In genomic region chr5:108661030-108661429, GRCh38 we compare ENCODE assay signal across 18 cellular contexts.
DNase-seq lines count a peak whose midpoint lies in the region; ATAC-seq lines count a peak whose summit lies in the region.
"Had no signal": no experiment of that assay in that cellular context is flagged by ENCODE, and none has a peak within 500 bp of the region (broad histone marks: within the 10 kb centered on the region; RNA-seq: fewer than 3 reads in every experiment).

No MANE protein-coding gene starts in this region.

- H3K4me1 ChIP-seq in mesodermal cell (ENCODE audit: control insufficient read depth, insufficient read depth, low read length, poor library complexity, severe bottlenecking): no peaks in the 10 kb centered on the region
- H3K4me1 ChIP-seq: BE2C, SJSA1 had no signal

- H3K4me3 ChIP-seq in mesodermal cell (ENCODE audit: extremely low read depth, insufficient read depth, low read length, poor library complexity, severe bottlenecking): no peak overlapping the region
- H3K4me3 ChIP-seq: GM23338, SJSA1 had no signal

- ATAC-seq in HG03439 (IDR thresholded peaks at IDR 0.05; ENCODE audit: unreplicated experiment) (no peak), HG03135 (IDR thresholded peaks at IDR 0.05; ENCODE audit: unreplicated experiment) (no peak)
- ATAC-seq: GM23338 had no signal

- DNase-seq in M059J (ENCODE audit: low read depth): peak; percentile 18
- peak; percentile 45 for DNase-seq in dermis blood vessel endothelial cell
- DNase-seq in NCI-H524 treated with DMSO at 0.1 percent for 48 hours (lab: John Stamatoyannopoulos, UW): no peak
- DNase-seq in cerebellar cortex (ENCODE audit: low spot score): no peak
- DNase-seq: BE2C; CD4-positive, alpha-beta memory T cell; DMS79 treated with DMSO at 0.1 percent for 48 hours; MM.1S; NCI-H1092 treated with DMSO at 0.1 percent for 48 hours; NCI-H345; NCI-H69; NK-92 treated with Interleukin-12 subunit alpha and Interleukin-12 subunit beta, amount 100 ng/mL, for 24 hours had no signal

- peak overlapping the region; percentile 30 for H3K27ac ChIP-seq in mesodermal cell (ENCODE audit: low read depth, low read length, severe bottlenecking)
- H3K27ac ChIP-seq: KMS-11, SJSA1 had no signal

- 80 to 100% methylated on average over 1 of the region's 1 CpG for WGBS in mesodermal cell (ENCODE audit: insufficient coverage in 2 of 2), 2 experiments

- H3K36me3 ChIP-seq in mesodermal cell (ENCODE audit: control insufficient read depth, insufficient read depth, low read length): no peaks in the 10 kb centered on the region
- H3K36me3 ChIP-seq: BE2C, SJSA1 had no signal

- H3K9me3 ChIP-seq in mesodermal cell (ENCODE audit: control insufficient read depth, low read length): peaks cover 3% of the 10 kb centered on the region
- H3K9me3 ChIP-seq: BE2C, SJSA1 had no signal

Comparison
In these comparisons a context has a peak if more than half of its experiments do, and no peak if none do; other contexts are left out.
1. DNase-seq: peak in M059J (single experiment) and dermis blood vessel endothelial cell (single experiment); none in NCI-H524 treated with DMSO at 0.1 percent for 48 hours (single experiment) and cerebellar cortex (single experiment).